Comparison of ENCODE assay signal across 1 cellular context in genomic region chr2:10030798-10031197, GRCh38.
TF ChIP-seq lines count a peak whose summit lies in the region.

No MANE protein-coding gene starts in this region.

TF ChIP-seq in K562, 482 proteins besides CTCF, POLR2A, EP300 and RAD21:
- TF ChIP-seq RBFOX2 (IDR thresholded peaks at IDR 0.05; ENCODE audit: low read depth, low read length), result 0 out of 2 replicates have a peak, but pooled peaks have one; percentile 9
